Comparison of ENCODE assay signal across 8 cellular contexts in genomic region chr22:28917747-28918543, GRCh38. TPM values are rescaled to one million over a fixed set of nuclear protein-coding genes. Genes with fewer than 3 reads are reported as not detected.
DNase-seq lines count a peak whose midpoint lies in the region; ATAC-seq and FAIRE-seq lines count a peak whose summit lies in the region.

No MANE protein-coding gene starts in this region.

- no peaks in the 10 kb centered on the region for H3K9me3 ChIP-seq in HUES6 (ENCODE audit: control insufficient read depth, insufficient read depth, low read depth, low read length)
- H3K9me3 ChIP-seq in SJCRH30 (replicated peaks): no peaks in the 10 kb centered on the region
- no peaks in the 10 kb centered on the region for H3K9me3 ChIP-seq in small intestine (ENCODE audit: control insufficient read depth, low read depth)

- ATAC-seq in left ventricle myocardium superior (peak; percentile 86), HG02884 (IDR thresholded peaks at IDR 0.05; ENCODE audit: unreplicated experiment) (no peak), GM21447 (IDR thresholded peaks at IDR 0.05; ENCODE audit: unreplicated experiment) (no peak)

- FAIRE-seq in small intestine (lab: Jason Lieb, UNC): no peak

- WGBS in small intestine, 3 donors: 9 to 39% (median 28%) methylated on average over 12 of the region's 12 CpGs

- peak; percentile 70 to 86 for DNase-seq in SJCRH30
- peak; percentile 54 for DNase-seq in left ventricle myocardium superior
- peak; percentile 61 for DNase-seq in small intestine
- DNase-seq in germinal center (ENCODE audit: low spot score): no peak
- DNase-seq in hepatic stellate cell (ENCODE audit: low spot score): no peak

- intact Hi-C loops in left ventricle myocardium superior (cut with micrococcal nuclease): no loop called here

- H3K9ac ChIP-seq in HUES6 (ENCODE audit: low read length): peak overlapping the region; percentile 33

- H3K27ac ChIP-seq in HUES6 (ENCODE audit: low read depth, low read length): no peak overlapping the region; the same call in 1 of the 2 replicates
- H3K27ac ChIP-seq in SJCRH30: peak overlapping the region; percentile 43; the same call in 1 of the 2 replicates
- peak overlapping the region in 1 of 2 donors; percentile 1 for H3K27ac ChIP-seq in small intestine (ENCODE audit: low read depth in 1 of 2, low read length in 1 of 2)

- H3K4me1 ChIP-seq in HUES6 (ENCODE audit: control insufficient read depth, insufficient read depth, low read length) (peaks cover 47% of the 10 kb centered on the region), SJCRH30 (peaks cover 34% of the 10 kb centered on the region), small intestine (ENCODE audit: control insufficient read depth in 2 of 2, insufficient read depth in 1 of 2, low read depth in 1 of 2, low read length in 1 of 2) (peaks cover 0 to 2% of the 10 kb centered on the region in 2 donors)

- H3K27me3 ChIP-seq in HUES6 (ENCODE audit: control insufficient read depth, insufficient read depth, low read length) (no peaks in the 10 kb centered on the region), SJCRH30 (no peaks in the 10 kb centered on the region), small intestine (ENCODE audit: control insufficient read depth in 2 of 2, insufficient read depth in 2 of 2, low read length in 2 of 2) (no peaks in the 10 kb centered on the region)

- H3K4me3 ChIP-seq in HUES6 (ENCODE audit: low read depth, low read length): peak overlapping the region; percentile 30; the same call in 1 of the 2 replicates
- no peak overlapping the region for H3K4me3 ChIP-seq in SJCRH30
- no peak overlapping the region for H3K4me3 ChIP-seq in small intestine (ENCODE audit: low read depth in 1 of 2, low read length in 2 of 2)

- H3K36me3 ChIP-seq in HUES6 (ENCODE audit: control insufficient read depth, insufficient read depth, low read length): no peaks in the 10 kb centered on the region
- H3K36me3 ChIP-seq in SJCRH30: no peaks in the 10 kb centered on the region
- H3K36me3 ChIP-seq in small intestine (ENCODE audit: control insufficient read depth in 2 of 2, insufficient read depth in 2 of 2, low read length in 2 of 2): no peaks in the 10 kb centered on the region

RNA-seq across cellular contexts. Expression of gene ZNRF3, which starts 34.6 kb away (rescaled TPM):
- total RNA-seq in SJCRH30 (2014; rRNA removed; shearing (Covaris generic)): 9.1 and 9.7 TPM in 2 replicates
- total RNA-seq in left ventricle myocardium superior: 6.9 TPM
- 1 to 10 TPM in 1 of 3 donors, under 1 TPM in 2; 0.22 to 7.7 (median 0.81) TPM for polyA plus RNA-seq in small intestine

Comparison
In these comparisons a context has a peak if more than half of its experiments do, and no peak if none do; other contexts are left out.
1. DNase-seq: peak in SJCRH30 (2 of 2), left ventricle myocardium superior (single experiment) and small intestine (single experiment); none in germinal center (single experiment) and hepatic stellate cell (single experiment).